In genomic region chr2:14872779-14873325, GRCh38 we compare ENCODE assay signal across 20 cellular contexts.
A peak's percentile ranks its signal among the peaks of the same experiment; 100 is the strongest.
DNase-seq lines count a peak whose midpoint lies in the region; ATAC-seq and TF ChIP-seq lines count a peak whose summit lies in the region.
"Had no signal": no experiment of that assay in that cellular context is flagged by ENCODE, and none has a peak within 500 bp of the region (broad histone marks: within the 10 kb centered on the region; RNA-seq: fewer than 3 reads in every experiment).

No MANE protein-coding gene starts in this region.

- intact Hi-C loops in activated CD8-positive, alpha-beta T cell treated with anti-CD3 and anti-CD28 coated beads for 36 hours (cut with micrococcal nuclease): no loop called here

- CTCF ChIA-PET in activated CD8-positive, alpha-beta T cell treated with anti-CD3 and anti-CD28 coated beads for 36 hours (lab: Charles Lee): no interaction called here
- CTCF ChIA-PET in activated CD8-positive, alpha-beta T cell treated with anti-CD3 and anti-CD28 coated beads, Interleukin-2, amount 10 ng/mL, durations not matched to agents 7 days and 5 days (lab: Charles Lee): no interaction called here

- H3K9me3 Mint-ChIP-seq in activated CD8-positive, alpha-beta T cell treated with anti-CD3 and anti-CD28 coated beads for 36 hours: no peaks in the 10 kb centered on the region
- H3K9me3 Mint-ChIP-seq in activated CD8-positive, alpha-beta T cell treated with anti-CD3 and anti-CD28 coated beads, Interleukin-2, amount 10 ng/mL, durations not matched to agents 7 days and 5 days (ENCODE audit: insufficient read depth): no peaks in the 10 kb centered on the region
- peaks cover 0 to 14% (median 11%) of the 10 kb centered on the region in 9 donors for H3K9me3 Mint-ChIP-seq in naive thymus-derived CD8-positive, alpha-beta T cell

- H3K27me3 Mint-ChIP-seq in activated CD8-positive, alpha-beta T cell treated with anti-CD3 and anti-CD28 coated beads for 36 hours: no peaks in the 10 kb centered on the region
- H3K27me3 Mint-ChIP-seq in activated CD8-positive, alpha-beta T cell treated with anti-CD3 and anti-CD28 coated beads, Interleukin-2, amount 10 ng/mL, durations not matched to agents 7 days and 5 days (ENCODE audit: low read depth): no peaks in the 10 kb centered on the region
- H3K27me3 Mint-ChIP-seq in naive thymus-derived CD8-positive, alpha-beta T cell: peaks cover 0 to 13% (median 4%) of the 10 kb centered on the region in 5 donors
- H3K27me3 Mint-ChIP-seq: IgD-negative memory B cell had no signal

- in situ Hi-C loops in SK-MEL-5 (cut with HindIII; ENCODE audit: low pct_unique_long_range_greater_than_20kb, low sequenced_read_pairs) (no loop called here), G401 (cut with HindIII; ENCODE audit: low sequenced_read_pairs) (no loop called here)

- ATAC-seq in activated CD8-positive, alpha-beta T cell treated with anti-CD3 and anti-CD28 coated beads for 36 hours: no peak
- ATAC-seq in activated CD8-positive, alpha-beta T cell treated with anti-CD3 and anti-CD28 coated beads, Interleukin-2, amount 10 ng/mL, durations not matched to agents 7 days and 5 days: no peak
- no peak for ATAC-seq in naive thymus-derived CD8-positive, alpha-beta T cell
- ATAC-seq: PC-3, Right ventricle myocardium inferior had no signal

- no peaks in the 10 kb centered on the region for H3K4me1 Mint-ChIP-seq in activated CD8-positive, alpha-beta T cell treated with anti-CD3 and anti-CD28 coated beads for 36 hours (ENCODE audit: low read depth)
- H3K4me1 Mint-ChIP-seq in activated CD8-positive, alpha-beta T cell treated with anti-CD3 and anti-CD28 coated beads, Interleukin-2, amount 10 ng/mL, durations not matched to agents 7 days and 5 days (ENCODE audit: low read depth): no peaks in the 10 kb centered on the region
- H3K4me1 Mint-ChIP-seq in naive thymus-derived CD8-positive, alpha-beta T cell: no peaks in the 10 kb centered on the region
- H3K4me1 Mint-ChIP-seq: H9, IgD-negative memory B cell had no signal

- no peak overlapping the region for H3K4me3 ChIP-seq in Jurkat, Clone E6-1 (ENCODE audit: low read length)

- H3K27ac Mint-ChIP-seq in activated CD8-positive, alpha-beta T cell treated with anti-CD3 and anti-CD28 coated beads for 36 hours: no peak overlapping the region
- no peak overlapping the region for H3K27ac Mint-ChIP-seq in activated CD8-positive, alpha-beta T cell treated with anti-CD3 and anti-CD28 coated beads, Interleukin-2, amount 10 ng/mL, durations not matched to agents 7 days and 5 days
- H3K27ac Mint-ChIP-seq in naive thymus-derived CD8-positive, alpha-beta T cell: peak overlapping the region in 1 of 10 donors; percentile 60
- H3K27ac Mint-ChIP-seq: IgD-negative memory B cell had no signal

- H3K36me3 Mint-ChIP-seq in activated CD8-positive, alpha-beta T cell treated with anti-CD3 and anti-CD28 coated beads for 36 hours (ENCODE audit: low read depth): no peaks in the 10 kb centered on the region
- H3K36me3 Mint-ChIP-seq in activated CD8-positive, alpha-beta T cell treated with anti-CD3 and anti-CD28 coated beads, Interleukin-2, amount 10 ng/mL, durations not matched to agents 7 days and 5 days (ENCODE audit: low read depth): no peaks in the 10 kb centered on the region
- peaks cover 0 to 9% (median 0%) of the 10 kb centered on the region in 3 donors for H3K36me3 Mint-ChIP-seq in naive thymus-derived CD8-positive, alpha-beta T cell
- H3K36me3 Mint-ChIP-seq: IgD-negative memory B cell had no signal

- no peak for TF ChIP-seq CTCF in activated CD8-positive, alpha-beta T cell treated with anti-CD3 and anti-CD28 coated beads for 36 hours (IDR thresholded peaks at IDR 0.05)

- POLR2A ChIA-PET in activated CD8-positive, alpha-beta T cell treated with anti-CD3 and anti-CD28 coated beads for 36 hours (lab: Charles Lee): no interaction called here
- POLR2A ChIA-PET in activated CD8-positive, alpha-beta T cell treated with anti-CD3 and anti-CD28 coated beads, Interleukin-2, amount 10 ng/mL, durations not matched to agents 7 days and 5 days (lab: Charles Lee): no interaction called here
- POLR2A ChIA-PET in naive thymus-derived CD8-positive, alpha-beta T cell (lab: Charles Lee): no interaction called here

- no peak overlapping the region for H3K4me3 Mint-ChIP-seq in activated CD8-positive, alpha-beta T cell treated with anti-CD3 and anti-CD28 coated beads for 36 hours
- H3K4me3 Mint-ChIP-seq in activated CD8-positive, alpha-beta T cell treated with anti-CD3 and anti-CD28 coated beads, Interleukin-2, amount 10 ng/mL, durations not matched to agents 7 days and 5 days: no peak overlapping the region
- H3K4me3 Mint-ChIP-seq in naive thymus-derived CD8-positive, alpha-beta T cell: peak overlapping the region in 6 of 10 donors; percentile 6 to 58 (median 36)
- H3K4me3 Mint-ChIP-seq: H9 had no signal

- DNase-seq in activated CD8-positive, alpha-beta T cell treated with anti-CD3 and anti-CD28 coated beads for 36 hours: peak; percentile 3
- no peak for DNase-seq in activated CD8-positive, alpha-beta T cell treated with anti-CD3 and anti-CD28 coated beads, Interleukin-2, amount 10 ng/mL, durations not matched to agents 7 days and 5 days
- peak; percentile 5 for DNase-seq in Jurkat, Clone E6-1 (ENCODE audit: low read depth, low spot score)
- DNase-seq in SK-MEL-5 (ENCODE audit: low read depth, low spot score): peak; percentile 53
- DNase-seq in naive thymus-derived CD8-positive, alpha-beta T cell: no peak
- DNase-seq in G401 (ENCODE audit: low spot score): no peak
- DNase-seq in medulla oblongata (ENCODE audit: extremely low spot score): no peak
- no peak for DNase-seq in stimulated activated CD4-positive, alpha-beta T cell treated with anti-CD3 and anti-CD28 coated beads, Interleukin-4, amount 100 ng/mL, for 24 hours
- DNase-seq: DMS153; EL; H9; NCI-H1417 treated with DMSO at 0.1 percent for 48 hours; NCI-H1930; NCI-H2171; NCI-H446; NCI-H69; NK-92 treated with Interleukin-12 subunit alpha and Interleukin-12 subunit beta, amount 100 ng/mL, for 24 hours; PC-3 had no signal

Comparison
In these comparisons a context has a peak if more than half of its experiments do, and no peak if none do; other contexts are left out.
1. DNase-seq: peak in activated CD8-positive, alpha-beta T cell treated with anti-CD3 and anti-CD28 coated beads for 36 hours (single experiment), Jurkat, Clone E6-1 (single experiment) and SK-MEL-5 (single experiment); none in activated CD8-positive, alpha-beta T cell treated with anti-CD3 and anti-CD28 coated beads, Interleukin-2, amount 10 ng/mL, durations not matched to agents 7 days and 5 days (single experiment), naive thymus-derived CD8-positive, alpha-beta T cell (0 of 10), G401 (single experiment), medulla oblongata (single experiment) and stimulated activated CD4-positive, alpha-beta T cell treated with anti-CD3 and anti-CD28 coated beads, Interleukin-4, amount 100 ng/mL, for 24 hours (single experiment).
2. H3K4me3 Mint-ChIP-seq: peak in naive thymus-derived CD8-positive, alpha-beta T cell (6 of 10); none in activated CD8-positive, alpha-beta T cell treated with anti-CD3 and anti-CD28 coated beads for 36 hours (single experiment) and activated CD8-positive, alpha-beta T cell treated with anti-CD3 and anti-CD28 coated beads, Interleukin-2, amount 10 ng/mL, durations not matched to agents 7 days and 5 days (single experiment).